20 cellular contexts compared by ENCODE assay signal in the genomic region with DNA sequence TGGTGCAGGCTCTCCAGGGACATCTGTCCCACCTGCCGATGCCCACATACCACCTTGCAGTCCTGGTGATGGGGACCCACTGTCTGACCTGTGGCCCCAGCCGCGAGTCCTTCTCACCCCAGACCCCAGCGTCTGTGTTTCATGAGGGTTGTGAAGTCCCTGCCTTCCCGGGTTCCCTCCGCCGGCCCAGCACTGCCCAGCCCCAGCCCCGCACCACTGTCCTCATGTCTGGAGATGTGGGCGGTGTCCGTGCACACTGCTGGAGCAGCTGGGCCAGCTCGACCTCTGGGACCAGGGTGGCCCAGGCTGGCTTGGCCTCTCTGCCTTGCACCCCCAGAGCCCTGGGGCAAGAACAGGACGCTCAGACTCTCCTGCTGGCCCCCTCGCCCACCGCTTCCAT.
DNase-seq lines count a peak whose midpoint lies in the region; ATAC-seq and TF ChIP-seq lines count a peak whose summit lies in the region.
"Had no signal": no experiment of that assay in that cellular context is flagged by ENCODE, and none has a peak within 500 bp of the region (broad histone marks: within the 10 kb centered on the region; RNA-seq: fewer than 3 reads in every experiment).

No MANE protein-coding gene starts in this region.

- H3K27ac Mint-ChIP-seq in activated naive CD4-positive, alpha-beta T cell treated with anti-CD3 and anti-CD28 coated beads, Interleukin-2, amount 50 U/mL, for 24 hours, result no peak overlapping the region
- no peak overlapping the region for H3K27ac Mint-ChIP-seq in activated naive CD4-positive, alpha-beta T cell treated with anti-CD3 and anti-CD28 coated beads, Interleukin-2, amount 50 U/mL, for 72 hours
- peak overlapping the region; percentile 32 for H3K27ac Mint-ChIP-seq in dendritic cell treated with granulocyte-macrophage colony-stimulating factor and Interleukin-4, amounts not matched to agents 40 ng/mL and 50 ng/mL, for 4 days
- H3K27ac Mint-ChIP-seq: activated CD4-positive, alpha-beta T cell treated with anti-CD3 and anti-CD28 coated beads for 36 hours; H9; stimulated activated effector memory CD8-positive, alpha-beta T cell treated with anti-CD3 and anti-CD28 coated beads, Interleukin-12 subunit alpha, Interleukin-12 subunit beta, amount 100 ng/mL, for 72 hours had no signal

- peak overlapping the region; percentile 93 for H2BK15ac ChIP-seq in neuronal stem cell (ENCODE audit: low read length)

- H3K14ac ChIP-seq in neuronal stem cell (ENCODE audit: low read length), result no peak overlapping the region

- H2BK120ac ChIP-seq in neuronal stem cell (ENCODE audit: low read depth, low read length), result no peak overlapping the region

- H4K8ac ChIP-seq in neuronal stem cell (ENCODE audit: low read depth, low read length), result no peak overlapping the region

- peak overlapping the region; percentile 51 for H3K4me3 Mint-ChIP-seq in activated naive CD4-positive, alpha-beta T cell treated with anti-CD3 and anti-CD28 coated beads, Interleukin-2, amount 50 U/mL, for 24 hours
- H3K4me3 Mint-ChIP-seq in dendritic cell treated with granulocyte-macrophage colony-stimulating factor and Interleukin-4, amounts not matched to agents 40 ng/mL and 50 ng/mL, for 4 days, result no peak overlapping the region
- H3K4me3 Mint-ChIP-seq: activated CD4-positive, alpha-beta T cell treated with anti-CD3 and anti-CD28 coated beads for 36 hours; stimulated activated effector memory CD8-positive, alpha-beta T cell treated with anti-CD3 and anti-CD28 coated beads, Interleukin-12 subunit alpha, Interleukin-12 subunit beta, amount 100 ng/mL, for 72 hours had no signal

- H4K91ac ChIP-seq in neuronal stem cell (ENCODE audit: low read depth, low read length, poor library complexity), result no peak overlapping the region

- H3K4ac ChIP-seq in neuronal stem cell (ENCODE audit: low read length), result peak overlapping the region; percentile 70

- H3K79me2 ChIP-seq in Loucy (ENCODE audit: insufficient read depth, low read length), result no peaks in the 10 kb centered on the region

- H2BK12ac ChIP-seq in neuronal stem cell (ENCODE audit: low read length), result peak overlapping the region; percentile 95

- H3K4me1 ChIP-seq in Loucy (ENCODE audit: insufficient read depth, low read length, poor library complexity, severe bottlenecking), result peaks cover 81% of the 10 kb centered on the region
- H3K4me1 ChIP-seq in neuronal stem cell (ENCODE audit: control insufficient read depth in 2 of 2, insufficient read depth in 1 of 2, low read depth in 1 of 2, low read length in 2 of 2), result peaks cover 48 to 80% of the 10 kb centered on the region in 2 donors

- H3K9ac ChIP-seq in Loucy (ENCODE audit: low read depth, low read length, poor library complexity, severe bottlenecking) (peak overlapping the region; percentile 76), neuronal stem cell (ENCODE audit: low read depth, low read length, poor library complexity) (peak overlapping the region; percentile 82)

- H3K27me3 Mint-ChIP-seq in activated naive CD4-positive, alpha-beta T cell treated with anti-CD3 and anti-CD28 coated beads, Interleukin-2, amount 50 U/mL, for 24 hours, result no peaks in the 10 kb centered on the region
- peaks cover 51% of the 10 kb centered on the region for H3K27me3 Mint-ChIP-seq in dendritic cell treated with granulocyte-macrophage colony-stimulating factor and Interleukin-4, amounts not matched to agents 40 ng/mL and 50 ng/mL, for 4 days
- H3K27me3 Mint-ChIP-seq: activated CD4-positive, alpha-beta T cell treated with anti-CD3 and anti-CD28 coated beads for 36 hours had no signal

- H2BK5ac ChIP-seq in neuronal stem cell (ENCODE audit: low read length), result peak overlapping the region; percentile 63

- ATAC-seq in activated naive CD4-positive, alpha-beta T cell treated with anti-CD3 and anti-CD28 coated beads, Interleukin-2, amount 50 U/mL, for 72 hours, result no peak
- ATAC-seq in activated CD4-positive, CD25-positive, alpha-beta regulatory T cell treated with anti-CD3 and anti-CD28 coated beads, Interleukin-2, amount 50 U/mL, for 24 hours, result no peak
- ATAC-seq: body of pancreas; foreskin keratinocyte; SK-N-SH treated with all-trans-retinoic acid at 6 μM for 48 hours; stimulated activated effector memory CD8-positive, alpha-beta T cell treated with anti-CD3 and anti-CD28 coated beads, Interleukin-12 subunit alpha, Interleukin-12 subunit beta, amount 100 ng/mL, for 72 hours had no signal

- H3K79me1 ChIP-seq in neuronal stem cell (ENCODE audit: low read depth, low read length), result no peaks in the 10 kb centered on the region

- WGBS in neuronal stem cell (ENCODE audit: extremely low coverage in 2 of 2, insufficient read length in 2 of 2, insufficient replicate concordance in 1 of 2), 2 donors, result no CpG with 5 or more reads among the region's 14 CpGs

- no peak overlapping the region for H2AFZ ChIP-seq in Loucy (ENCODE audit: low read length)
- H2AFZ ChIP-seq in neuronal stem cell (ENCODE audit: low read length), result no peak overlapping the region

- H3K9me3 ChIP-seq in Loucy (ENCODE audit: insufficient read depth, low read depth, low read length) (no peaks in the 10 kb centered on the region), neuronal stem cell (replicated peaks in 1 of 2; ENCODE audit: control insufficient read depth in 2 of 2, insufficient read depth in 1 of 2, low read depth in 1 of 2, low read length in 2 of 2) (peaks cover 0 to 2% of the 10 kb centered on the region in 2 donors)
- H3K9me3 ChIP-seq: body of pancreas, spleen had no signal

- no peak for TF ChIP-seq CTCF in Loucy (conservative IDR thresholded peaks at IDR 0.05; ENCODE audit: low read length)

- H3K4me3 ChIP-seq in Loucy (ENCODE audit: low read length, poor library complexity, severe bottlenecking) (no peak overlapping the region), neuronal stem cell (ENCODE audit: low read length in 2 of 2) (no peak overlapping the region)
- H3K4me3 ChIP-seq: body of pancreas had no signal

- no peak for DNase-seq in activated naive CD4-positive, alpha-beta T cell treated with anti-CD3 and anti-CD28 coated beads, Interleukin-2, amount 50 U/mL, for 72 hours (ENCODE audit: low spot score in 2 of 2)
- DNase-seq in neuronal stem cell (ENCODE audit: low spot score), result no peak
- no peak for DNase-seq in SKM-1 (lab: John Stamatoyannopoulos, UW; ENCODE audit: unreplicated experiment)
- no peak for DNase-seq in COLO668 (lab: John Stamatoyannopoulos, UW; ENCODE audit: unreplicated experiment)
- DNase-seq: body of pancreas; foreskin keratinocyte; H9; NCI-H1105 treated with DMSO at 0.1 percent for 48 hours; NCI-H2029 treated with DMSO at 0.1 percent for 48 hours; NCI-H345; NCI-H748 treated with DMSO at 0.1 percent for 48 hours; stimulated activated CD4-positive, alpha-beta T cell treated with anti-CD3 and anti-CD28 coated beads, Interleukin-2, amount 100 ng/mL, for 48 hours had no signal

- H3K4me2 ChIP-seq in Loucy (ENCODE audit: low read depth, low read length, poor library complexity, severe bottlenecking) (peak overlapping the region; percentile 67), neuronal stem cell (ENCODE audit: insufficient read depth, low read length, poor library complexity, severe bottlenecking) (no peak overlapping the region)

- no peaks in the 10 kb centered on the region for H3K36me3 ChIP-seq in Loucy (ENCODE audit: insufficient read depth, low read length)
- H3K36me3 ChIP-seq in neuronal stem cell (replicated peaks in 1 of 2; ENCODE audit: control insufficient read depth in 2 of 2, insufficient read depth in 2 of 2, low read length in 2 of 2), result no peaks in the 10 kb centered on the region
- H3K36me3 ChIP-seq: spleen had no signal

- H2AK5ac ChIP-seq in neuronal stem cell (ENCODE audit: low read depth, low read length), result peak overlapping the region; percentile 99

- H3K18ac ChIP-seq in neuronal stem cell (ENCODE audit: low read length), result peak overlapping the region; percentile 95

- no peaks in the 10 kb centered on the region for H3K9me3 Mint-ChIP-seq in activated naive CD4-positive, alpha-beta T cell treated with anti-CD3 and anti-CD28 coated beads, Interleukin-2, amount 50 U/mL, for 24 hours
- no peaks in the 10 kb centered on the region for H3K9me3 Mint-ChIP-seq in activated naive CD4-positive, alpha-beta T cell treated with anti-CD3 and anti-CD28 coated beads, Interleukin-2, amount 50 U/mL, for 72 hours
- no peaks in the 10 kb centered on the region for H3K9me3 Mint-ChIP-seq in dendritic cell treated with granulocyte-macrophage colony-stimulating factor and Interleukin-4, amounts not matched to agents 40 ng/mL and 50 ng/mL, for 4 days
- H3K9me3 Mint-ChIP-seq: H9; stimulated activated effector memory CD8-positive, alpha-beta T cell treated with anti-CD3 and anti-CD28 coated beads, Interleukin-12 subunit alpha, Interleukin-12 subunit beta, amount 100 ng/mL, for 72 hours had no signal

- H3K27me3 ChIP-seq in Loucy (ENCODE audit: insufficient read depth, low read length, poor library complexity, severe bottlenecking), result no peaks in the 10 kb centered on the region
- H3K27me3 ChIP-seq in neuronal stem cell (ENCODE audit: control insufficient read depth in 3 of 3, insufficient read depth in 3 of 3, low read depth in 1 of 3, low read length in 3 of 3), result peaks cover 0 to 6% (median 0%) of the 10 kb centered on the region in 3 experiments
- H3K27me3 ChIP-seq: body of pancreas had no signal

- H4K20me1 ChIP-seq in Loucy (ENCODE audit: insufficient read depth, low read length, poor library complexity, severe bottlenecking), result no peaks in the 10 kb centered on the region

- intact Hi-C loops in dendritic cell treated with granulocyte-macrophage colony-stimulating factor and Interleukin-4, amounts not matched to agents 40 ng/mL and 50 ng/mL, for 4 days (cut with micrococcal nuclease), result no loop called here

- no peaks in the 10 kb centered on the region for H3K9me2 ChIP-seq in Loucy (replicated peaks; ENCODE audit: low read depth, low read length)

- peaks cover 43% of the 10 kb centered on the region for H3K4me1 Mint-ChIP-seq in activated naive CD4-positive, alpha-beta T cell treated with anti-CD3 and anti-CD28 coated beads, Interleukin-2, amount 50 U/mL, for 24 hours
- H3K4me1 Mint-ChIP-seq in dendritic cell treated with granulocyte-macrophage colony-stimulating factor and Interleukin-4, amounts not matched to agents 40 ng/mL and 50 ng/mL, for 4 days (ENCODE audit: low read depth), result peaks cover 62% of the 10 kb centered on the region

- no peak overlapping the region for H3K27ac ChIP-seq in neuronal stem cell (replicated peaks; ENCODE audit: low read length)
- H3K27ac ChIP-seq: body of pancreas, foreskin keratinocyte had no signal

- H3F3A ChIP-seq in Loucy (ENCODE audit: low read depth), result peaks cover 12% of the 10 kb centered on the region; the same call in 1 of the 2 replicates

- peak overlapping the region; percentile 82 for H3K23ac ChIP-seq in neuronal stem cell (ENCODE audit: low read depth, low read length, poor library complexity)

- no peaks in the 10 kb centered on the region for H3K36me3 Mint-ChIP-seq in activated naive CD4-positive, alpha-beta T cell treated with anti-CD3 and anti-CD28 coated beads, Interleukin-2, amount 50 U/mL, for 24 hours
- H3K36me3 Mint-ChIP-seq in activated naive CD4-positive, alpha-beta T cell treated with anti-CD3 and anti-CD28 coated beads, Interleukin-2, amount 50 U/mL, for 72 hours, result no peaks in the 10 kb centered on the region
- H3K36me3 Mint-ChIP-seq in dendritic cell treated with granulocyte-macrophage colony-stimulating factor and Interleukin-4, amounts not matched to agents 40 ng/mL and 50 ng/mL, for 4 days (ENCODE audit: low read depth), result no peaks in the 10 kb centered on the region
- H3K36me3 Mint-ChIP-seq: stimulated activated effector memory CD8-positive, alpha-beta T cell treated with anti-CD3 and anti-CD28 coated beads, Interleukin-12 subunit alpha, Interleukin-12 subunit beta, amount 100 ng/mL, for 72 hours had no signal
